In the genomic region with DNA sequence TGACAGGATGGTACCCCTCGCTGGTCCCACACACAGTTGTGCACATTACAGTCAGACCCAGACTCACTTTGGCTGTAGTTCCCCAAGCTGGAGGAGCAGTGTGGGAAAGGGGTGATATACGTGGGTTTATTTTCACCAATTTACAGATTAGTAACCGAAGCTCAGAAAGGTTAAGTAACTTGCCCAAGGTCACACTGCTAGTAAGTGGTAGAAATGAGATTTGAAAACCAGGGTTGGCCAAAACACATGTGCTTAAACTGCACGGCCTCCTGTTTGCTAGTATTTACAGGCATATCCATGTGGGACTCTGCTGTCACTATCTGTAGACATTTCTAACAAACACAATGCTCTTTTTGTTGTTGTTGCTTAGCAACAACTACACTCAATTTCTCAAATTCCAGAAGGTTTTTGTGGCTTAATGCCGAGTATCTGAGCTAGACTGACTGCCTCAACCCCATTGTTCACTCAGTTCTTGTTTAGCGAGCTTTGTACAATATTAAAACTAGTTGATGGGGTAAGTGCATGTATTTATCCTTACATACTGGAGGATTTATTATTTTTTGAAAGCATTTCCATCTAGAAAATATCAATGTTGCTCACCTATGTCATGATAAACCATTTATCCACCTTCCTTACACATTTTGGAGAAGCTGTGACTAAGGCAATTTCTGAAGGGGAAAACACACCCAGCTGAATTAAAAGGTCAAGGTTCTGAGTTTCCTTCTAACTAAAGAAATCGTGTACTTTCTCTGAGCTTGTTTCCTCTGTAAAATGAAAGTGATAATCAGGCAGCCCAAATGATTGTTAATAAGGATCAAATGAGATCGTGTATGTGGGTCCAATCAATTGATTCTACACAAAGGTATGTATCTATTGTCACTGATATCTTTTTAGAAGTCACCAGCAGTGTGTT, we compare ENCODE assay signal across 1 cellular context.
A peak's percentile ranks its signal among the peaks of the same experiment; 100 is the strongest.
TF ChIP-seq lines count a peak whose summit lies in the region.

No MANE protein-coding gene starts in this region.

TF ChIP-seq in HepG2, 621 proteins besides CTCF, POLR2A, EP300 and RAD21 (continues in another document):
- no peak for TF ChIP-seq ZNF839 (CRISPR knock-in tag; IDR thresholded peaks at IDR 0.05; ENCODE audit: borderline replicate concordance)
- TF ChIP-seq FOXK2 (IDR thresholded peaks at IDR 0.05), result peak; percentile 42; the same call in 1 of the 2 replicates
- no peak for TF ChIP-seq SOX13 (IDR thresholded peaks at IDR 0.05)
- TF ChIP-seq SOX13 (CRISPR knock-in tag; conservative IDR thresholded peaks at IDR 0.05 in 1 of 2, IDR thresholded peaks at IDR 0.05 in 1 of 2), result peak in 1 of 2 experiments; percentile 44; a peak in 1 of 4 replicates
- peak; percentile 48; the same call in 1 of the 2 replicates for TF ChIP-seq ZNF768 (CRISPR knock-in tag; IDR thresholded peaks at IDR 0.05)
- TF ChIP-seq AKAP8 (CRISPR knock-in tag; IDR thresholded peaks at IDR 0.05), result no peak
- TF ChIP-seq RFX3 (CRISPR knock-in tag; IDR thresholded peaks at IDR 0.05), result peak; percentile 64
- TF ChIP-seq ZNF772 (CRISPR knock-in tag; IDR thresholded peaks at IDR 0.05), result no peak
- no peak for TF ChIP-seq ZNF549 (CRISPR knock-in tag; IDR thresholded peaks at IDR 0.05)
- TF ChIP-seq SMAD3 (CRISPR knock-in tag; IDR thresholded peaks at IDR 0.05), result no peak
- peak; percentile 21 for TF ChIP-seq ASH2L (IDR thresholded peaks at IDR 0.05; ENCODE audit: insufficient read length, low read depth, low read length)
- no peak for TF ChIP-seq IRF2 (CRISPR knock-in tag; IDR thresholded peaks at IDR 0.05)
- no peak for TF ChIP-seq KLF16 (CRISPR knock-in tag; IDR thresholded peaks at IDR 0.05)
- no peak for TF ChIP-seq SIX1 (CRISPR knock-in tag; IDR thresholded peaks at IDR 0.05; ENCODE audit: borderline replicate concordance)
- no peak for TF ChIP-seq GATAD2A (CRISPR knock-in tag; IDR thresholded peaks at IDR 0.05)
- peak; percentile 32; the same call in 1 of the 2 replicates for TF ChIP-seq SOX5 (CRISPR knock-in tag; IDR thresholded peaks at IDR 0.05; ENCODE audit: borderline replicate concordance)
- TF ChIP-seq BRD4 (CRISPR knock-in tag; IDR thresholded peaks at IDR 0.05), result no peak
- TF ChIP-seq KLF12 (CRISPR knock-in tag; IDR thresholded peaks at IDR 0.05; ENCODE audit: borderline replicate concordance), result no peak
- TF ChIP-seq, protein P1, sequence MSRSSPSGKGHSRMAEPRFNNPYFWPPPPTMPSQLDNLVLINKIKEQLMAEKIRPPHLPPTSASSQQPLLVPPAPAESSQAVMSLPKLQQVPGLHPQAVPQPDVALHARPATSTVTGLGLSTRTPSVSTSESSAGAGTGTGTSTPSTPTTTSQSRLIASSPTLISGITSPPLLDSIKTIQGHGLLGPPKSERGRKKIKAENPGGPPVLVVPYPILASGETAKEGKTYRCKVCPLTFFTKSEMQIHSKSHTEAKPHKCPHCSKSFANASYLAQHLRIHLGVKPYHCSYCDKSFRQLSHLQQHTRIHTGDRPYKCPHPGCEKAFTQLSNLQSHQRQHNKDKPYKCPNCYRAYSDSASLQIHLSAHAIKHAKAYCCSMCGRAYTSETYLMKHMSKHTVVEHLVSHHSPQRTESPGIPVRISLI (CRISPR knock-in tag; IDR thresholded peaks at IDR 0.05; ENCODE audit: borderline replicate concordance), result no peak
- no peak for TF ChIP-seq ZNF281 (CRISPR knock-in tag; IDR thresholded peaks at IDR 0.05; ENCODE audit: borderline replicate concordance)
- TF ChIP-seq CC2D1A (CRISPR knock-in tag; IDR thresholded peaks at IDR 0.05), result no peak
- no peak for TF ChIP-seq PHF20 (CRISPR knock-in tag; IDR thresholded peaks at IDR 0.05)
- TF ChIP-seq, protein P2, sequence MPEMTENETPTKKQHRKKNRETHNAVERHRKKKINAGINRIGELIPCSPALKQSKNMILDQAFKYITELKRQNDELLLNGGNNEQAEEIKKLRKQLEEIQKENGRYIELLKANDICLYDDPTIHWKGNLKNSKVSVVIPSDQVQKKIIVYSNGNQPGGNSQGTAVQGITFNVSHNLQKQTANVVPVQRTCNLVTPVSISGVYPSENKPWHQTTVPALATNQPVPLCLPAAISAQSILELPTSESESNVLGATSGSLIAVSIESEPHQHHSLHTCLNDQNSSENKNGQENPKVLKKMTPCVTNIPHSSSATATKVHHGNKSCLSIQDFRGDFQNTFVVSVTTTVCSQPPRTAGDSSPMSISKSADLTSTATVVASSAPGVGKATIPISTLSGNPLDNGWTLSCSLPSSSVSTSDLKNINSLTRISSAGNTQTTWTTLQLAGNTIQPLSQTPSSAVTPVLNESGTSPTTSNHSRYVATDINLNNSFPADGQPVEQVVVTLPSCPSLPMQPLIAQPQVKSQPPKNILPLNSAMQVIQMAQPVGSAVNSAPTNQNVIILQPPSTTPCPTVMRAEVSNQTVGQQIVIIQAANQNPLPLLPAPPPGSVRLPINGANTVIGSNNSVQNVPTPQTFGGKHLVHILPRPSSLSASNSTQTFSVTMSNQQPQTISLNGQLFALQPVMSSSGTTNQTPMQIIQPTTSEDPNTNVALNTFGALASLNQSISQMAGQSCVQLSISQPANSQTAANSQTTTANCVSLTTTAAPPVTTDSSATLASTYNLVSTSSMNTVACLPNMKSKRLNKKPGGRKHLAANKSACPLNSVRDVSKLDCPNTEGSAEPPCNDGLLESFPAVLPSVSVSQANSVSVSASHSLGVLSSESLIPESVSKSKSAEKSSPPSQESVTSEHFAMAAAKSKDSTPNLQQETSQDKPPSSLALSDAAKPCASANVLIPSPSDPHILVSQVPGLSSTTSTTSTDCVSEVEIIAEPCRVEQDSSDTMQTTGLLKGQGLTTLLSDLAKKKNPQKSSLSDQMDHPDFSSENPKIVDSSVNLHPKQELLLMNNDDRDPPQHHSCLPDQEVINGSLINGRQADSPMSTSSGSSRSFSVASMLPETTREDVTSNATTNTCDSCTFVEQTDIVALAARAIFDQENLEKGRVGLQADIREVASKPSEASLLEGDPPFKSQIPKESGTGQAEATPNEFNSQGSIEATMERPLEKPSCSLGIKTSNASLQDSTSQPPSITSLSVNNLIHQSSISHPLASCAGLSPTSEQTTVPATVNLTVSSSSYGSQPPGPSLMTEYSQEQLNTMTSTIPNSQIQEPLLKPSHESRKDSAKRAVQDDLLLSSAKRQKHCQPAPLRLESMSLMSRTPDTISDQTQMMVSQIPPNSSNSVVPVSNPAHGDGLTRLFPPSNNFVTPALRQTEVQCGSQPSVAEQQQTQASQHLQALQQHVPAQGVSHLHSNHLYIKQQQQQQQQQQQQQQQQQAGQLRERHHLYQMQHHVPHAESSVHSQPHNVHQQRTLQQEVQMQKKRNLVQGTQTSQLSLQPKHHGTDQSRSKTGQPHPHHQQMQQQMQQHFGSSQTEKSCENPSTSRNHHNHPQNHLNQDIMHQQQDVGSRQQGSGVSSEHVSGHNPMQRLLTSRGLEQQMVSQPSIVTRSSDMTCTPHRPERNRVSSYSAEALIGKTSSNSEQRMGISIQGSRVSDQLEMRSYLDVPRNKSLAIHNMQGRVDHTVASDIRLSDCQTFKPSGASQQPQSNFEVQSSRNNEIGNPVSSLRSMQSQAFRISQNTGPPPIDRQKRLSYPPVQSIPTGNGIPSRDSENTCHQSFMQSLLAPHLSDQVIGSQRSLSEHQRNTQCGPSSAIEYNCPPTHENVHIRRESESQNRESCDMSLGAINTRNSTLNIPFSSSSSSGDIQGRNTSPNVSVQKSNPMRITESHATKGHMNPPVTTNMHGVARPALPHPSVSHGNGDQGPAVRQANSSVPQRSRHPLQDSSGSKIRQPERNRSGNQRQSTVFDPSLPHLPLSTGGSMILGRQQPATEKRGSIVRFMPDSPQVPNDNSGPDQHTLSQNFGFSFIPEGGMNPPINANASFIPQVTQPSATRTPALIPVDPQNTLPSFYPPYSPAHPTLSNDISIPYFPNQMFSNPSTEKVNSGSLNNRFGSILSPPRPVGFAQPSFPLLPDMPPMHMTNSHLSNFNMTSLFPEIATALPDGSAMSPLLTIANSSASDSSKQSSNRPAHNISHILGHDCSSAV (CRISPR knock-in tag; IDR thresholded peaks at IDR 0.05; ENCODE audit: borderline replicate concordance), result no peak
- TF ChIP-seq SNAI1 (CRISPR knock-in tag; IDR thresholded peaks at IDR 0.05; ENCODE audit: borderline replicate concordance), result no peak
- TF ChIP-seq EHMT2 (IDR thresholded peaks at IDR 0.05; ENCODE audit: borderline replicate concordance, low read depth, low read length), result no peak
- TF ChIP-seq ZFYVE20 (CRISPR knock-in tag; IDR thresholded peaks at IDR 0.05; ENCODE audit: borderline replicate concordance, low read depth), result no peak
- TF ChIP-seq, protein P3, sequence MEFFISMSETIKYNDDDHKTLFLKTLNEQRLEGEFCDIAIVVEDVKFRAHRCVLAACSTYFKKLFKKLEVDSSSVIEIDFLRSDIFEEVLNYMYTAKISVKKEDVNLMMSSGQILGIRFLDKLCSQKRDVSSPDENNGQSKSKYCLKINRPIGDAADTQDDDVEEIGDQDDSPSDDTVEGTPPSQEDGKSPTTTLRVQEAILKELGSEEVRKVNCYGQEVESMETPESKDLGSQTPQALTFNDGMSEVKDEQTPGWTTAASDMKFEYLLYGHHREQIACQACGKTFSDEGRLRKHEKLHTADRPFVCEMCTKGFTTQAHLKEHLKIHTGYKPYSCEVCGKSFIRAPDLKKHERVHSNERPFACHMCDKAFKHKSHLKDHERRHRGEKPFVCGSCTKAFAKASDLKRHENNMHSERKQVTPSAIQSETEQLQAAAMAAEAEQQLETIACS (CRISPR knock-in tag; IDR thresholded peaks at IDR 0.05), result no peak
- TF ChIP-seq, protein P4, sequence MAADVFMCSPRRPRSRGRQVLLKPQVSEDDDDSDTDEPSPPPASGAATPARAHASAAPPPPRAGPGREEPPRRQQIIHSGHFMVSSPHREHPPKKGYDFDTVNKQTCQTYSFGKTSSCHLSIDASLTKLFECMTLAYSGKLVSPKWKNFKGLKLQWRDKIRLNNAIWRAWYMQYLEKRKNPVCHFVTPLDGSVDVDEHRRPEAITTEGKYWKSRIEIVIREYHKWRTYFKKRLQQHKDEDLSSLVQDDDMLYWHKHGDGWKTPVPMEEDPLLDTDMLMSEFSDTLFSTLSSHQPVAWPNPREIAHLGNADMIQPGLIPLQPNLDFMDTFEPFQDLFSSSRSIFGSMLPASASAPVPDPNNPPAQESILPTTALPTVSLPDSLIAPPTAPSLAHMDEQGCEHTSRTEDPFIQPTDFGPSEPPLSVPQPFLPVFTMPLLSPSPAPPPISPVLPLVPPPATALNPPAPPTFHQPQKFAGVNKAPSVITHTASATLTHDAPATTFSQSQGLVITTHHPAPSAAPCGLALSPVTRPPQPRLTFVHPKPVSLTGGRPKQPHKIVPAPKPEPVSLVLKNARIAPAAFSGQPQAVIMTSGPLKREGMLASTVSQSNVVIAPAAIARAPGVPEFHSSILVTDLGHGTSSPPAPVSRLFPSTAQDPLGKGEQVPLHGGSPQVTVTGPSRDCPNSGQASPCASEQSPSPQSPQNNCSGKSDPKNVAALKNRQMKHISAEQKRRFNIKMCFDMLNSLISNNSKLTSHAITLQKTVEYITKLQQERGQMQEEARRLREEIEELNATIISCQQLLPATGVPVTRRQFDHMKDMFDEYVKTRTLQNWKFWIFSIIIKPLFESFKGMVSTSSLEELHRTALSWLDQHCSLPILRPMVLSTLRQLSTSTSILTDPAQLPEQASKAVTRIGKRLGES (CRISPR knock-in tag; IDR thresholded peaks at IDR 0.05; ENCODE audit: borderline replicate concordance), result no peak
- TF ChIP-seq, protein P5, sequence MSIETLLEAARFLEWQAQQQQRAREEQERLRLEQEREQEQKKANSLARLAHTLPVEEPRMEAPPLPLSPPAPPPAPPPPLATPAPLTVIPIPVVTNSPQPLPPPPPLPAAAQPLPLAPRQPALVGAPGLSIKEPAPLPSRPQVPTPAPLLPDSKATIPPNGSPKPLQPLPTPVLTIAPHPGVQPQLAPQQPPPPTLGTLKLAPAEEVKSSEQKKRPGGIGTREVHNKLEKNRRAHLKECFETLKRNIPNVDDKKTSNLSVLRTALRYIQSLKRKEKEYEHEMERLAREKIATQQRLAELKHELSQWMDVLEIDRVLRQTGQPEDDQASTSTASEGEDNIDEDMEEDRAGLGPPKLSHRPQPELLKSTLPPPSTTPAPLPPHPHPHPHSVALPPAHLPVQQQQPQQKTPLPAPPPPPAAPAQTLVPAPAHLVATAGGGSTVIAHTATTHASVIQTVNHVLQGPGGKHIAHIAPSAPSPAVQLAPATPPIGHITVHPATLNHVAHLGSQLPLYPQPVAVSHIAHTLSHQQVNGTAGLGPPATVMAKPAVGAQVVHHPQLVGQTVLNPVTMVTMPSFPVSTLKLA (IDR thresholded peaks at IDR 0.05), result peak; percentile 80
- TF ChIP-seq ZNF326 (CRISPR knock-in tag; IDR thresholded peaks at IDR 0.05; ENCODE audit: borderline replicate concordance), result no peak
- TF ChIP-seq NR2C2 (CRISPR knock-in tag; IDR thresholded peaks at IDR 0.05; ENCODE audit: borderline replicate concordance), result no peak
- peak; percentile 73 for TF ChIP-seq RFX1 (IDR thresholded peaks at IDR 0.05)
- no peak for TF ChIP-seq TCF7 (IDR thresholded peaks at IDR 0.05; ENCODE audit: low read depth)
- TF ChIP-seq, protein P6, sequence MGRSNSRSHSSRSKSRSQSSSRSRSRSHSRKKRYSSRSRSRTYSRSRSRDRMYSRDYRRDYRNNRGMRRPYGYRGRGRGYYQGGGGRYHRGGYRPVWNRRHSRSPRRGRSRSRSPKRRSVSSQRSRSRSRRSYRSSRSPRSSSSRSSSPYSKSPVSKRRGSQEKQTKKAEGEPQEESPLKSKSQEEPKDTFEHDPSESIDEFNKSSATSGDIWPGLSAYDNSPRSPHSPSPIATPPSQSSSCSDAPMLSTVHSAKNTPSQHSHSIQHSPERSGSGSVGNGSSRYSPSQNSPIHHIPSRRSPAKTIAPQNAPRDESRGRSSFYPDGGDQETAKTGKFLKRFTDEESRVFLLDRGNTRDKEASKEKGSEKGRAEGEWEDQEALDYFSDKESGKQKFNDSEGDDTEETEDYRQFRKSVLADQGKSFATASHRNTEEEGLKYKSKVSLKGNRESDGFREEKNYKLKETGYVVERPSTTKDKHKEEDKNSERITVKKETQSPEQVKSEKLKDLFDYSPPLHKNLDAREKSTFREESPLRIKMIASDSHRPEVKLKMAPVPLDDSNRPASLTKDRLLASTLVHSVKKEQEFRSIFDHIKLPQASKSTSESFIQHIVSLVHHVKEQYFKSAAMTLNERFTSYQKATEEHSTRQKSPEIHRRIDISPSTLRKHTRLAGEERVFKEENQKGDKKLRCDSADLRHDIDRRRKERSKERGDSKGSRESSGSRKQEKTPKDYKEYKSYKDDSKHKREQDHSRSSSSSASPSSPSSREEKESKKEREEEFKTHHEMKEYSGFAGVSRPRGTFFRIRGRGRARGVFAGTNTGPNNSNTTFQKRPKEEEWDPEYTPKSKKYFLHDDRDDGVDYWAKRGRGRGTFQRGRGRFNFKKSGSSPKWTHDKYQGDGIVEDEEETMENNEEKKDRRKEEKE (IDR thresholded peaks at IDR 0.05), result no peak
